ENCODE assay signal across 33 cellular contexts in genomic region chr6:164062872-164063271, GRCh38.
"Had no signal": no experiment of that assay in that cellular context is flagged by ENCODE, and none has a peak within 500 bp of the region (broad histone marks: within the 10 kb centered on the region; RNA-seq: fewer than 3 reads in every experiment).

No MANE protein-coding gene starts in this region.

- DNase-seq: activated effector memory CD4-positive, alpha-beta T cell treated with anti-CD3 and anti-CD28 coated beads, Interleukin-2, amount 50 U/mL, for 16 hours; activated effector memory CD4-positive, alpha-beta T cell treated with Interleukin-2 at 50 U/mL for 16 hours; activated gamma-delta T cell; activated gamma-delta T cell treated with Interleukin-2 at 50 U/mL for 16 hours; activated naive CD4-positive, alpha-beta T cell; activated naive CD4-positive, alpha-beta T cell treated with anti-CD3 and anti-CD28 coated beads for 36 hours; activated naive CD4-positive, alpha-beta T cell treated with anti-CD3 and anti-CD28 coated beads, Interleukin-2, amount 10 ng/mL, durations not matched to agents 7 days and 5 days; activated naive CD4-positive, alpha-beta T cell treated with anti-CD3 and anti-CD28 coated beads, Interleukin-2, amount 50 U/mL, for 16 hours; activated naive CD4-positive, alpha-beta T cell treated with Interleukin-2 at 50 U/mL for 16 hours; activated naive CD8-positive, alpha-beta T cell treated with anti-CD3 and anti-CD28 coated beads for 36 hours; activated naive CD8-positive, alpha-beta T cell treated with anti-CD3 and anti-CD28 coated beads, Interleukin-2, amount 10 ng/mL, durations not matched to agents 7 days and 5 days; activated naive CD8-positive, alpha-beta T cell treated with anti-CD3 and anti-CD28 coated beads, Interleukin-2, amount 50 U/mL, for 24 hours; activated T-cell treated with anti-CD3 and anti-CD28 coated beads, Interleukin-2, amount 50 U/mL, for 24 hours; activated T-cell treated with anti-CD3 and anti-CD28 coated beads, Interleukin-2, amount 50 U/mL, for 4 hours; activated T-cell treated with anti-CD3 and anti-CD28 coated beads, Interleukin-2, amount 50 U/mL, for 48 hours; activated T-cell treated with anti-CD3 and anti-CD28 coated beads, Interleukin-2, amount 50 U/mL, for 72 hours; amniotic stem cell; amygdala; anterior cingulate cortex; aorta; body of pancreas; brain microvascular endothelial cell; caudate nucleus; central memory CD4-positive, alpha-beta T cell; cerebellar nuclear complex had no signal

- H3K36me3 ChIP-seq: adrenal gland, ascending aorta, brain microvascular endothelial cell, breast epithelium, cardiac muscle cell had no signal

- H3K9me3 ChIP-seq: adrenal gland, ascending aorta, body of pancreas, breast epithelium had no signal

- H3K4me3 ChIP-seq: adrenal gland, ascending aorta, body of pancreas, breast epithelium, cardiac muscle cell had no signal

- H3K27me3 ChIP-seq: adrenal gland, ascending aorta, body of pancreas, brain microvascular endothelial cell, breast epithelium, cardiac muscle cell had no signal

- FAIRE-seq: astrocyte, bronchial epithelial cell had no signal

- ATAC-seq: activated naive CD4-positive, alpha-beta T cell treated with anti-CD3 and anti-CD28 coated beads, Interleukin-2, amount 50 U/mL, for 72 hours; activated naive CD8-positive, alpha-beta T cell treated with anti-CD3 and anti-CD28 coated beads, Interleukin-2, amount 50 U/mL, for 24 hours; activated T-cell treated with anti-CD3 and anti-CD28 coated beads, Interleukin-2, amount 50 U/mL, for 4 hours; activated T-cell treated with anti-CD3 and anti-CD28 coated beads, Interleukin-2, amount 50 U/mL, for 72 hours; activated T-helper 17 cell treated with anti-CD3 and anti-CD28 coated beads, Interleukin-2, amount 50 U/mL, for 72 hours; body of pancreas had no signal

- H3K4me1 ChIP-seq: adrenal gland, ascending aorta, body of pancreas, breast epithelium had no signal

- H3K27ac ChIP-seq: adrenal gland, ascending aorta, body of pancreas, brain microvascular endothelial cell, cardiac muscle cell had no signal
